In the genomic region with DNA sequence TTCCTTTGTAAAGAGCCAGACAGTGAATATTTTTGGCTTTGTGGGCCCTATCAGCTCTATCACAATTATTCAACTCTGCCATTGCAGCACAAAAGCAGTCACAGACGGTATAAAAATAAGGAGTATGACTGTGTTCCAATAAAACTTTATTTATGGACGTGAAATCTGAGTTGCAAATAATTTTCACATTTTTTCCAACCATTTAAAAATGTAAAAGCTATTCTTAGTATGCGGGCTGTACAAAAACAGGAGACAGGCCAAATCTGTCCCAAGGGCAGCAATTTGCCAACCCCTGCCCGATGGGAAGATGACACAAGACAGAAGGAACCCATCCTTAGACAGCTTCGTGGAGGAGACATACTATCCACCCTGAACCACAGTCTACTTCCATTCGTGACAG, we compare ENCODE assay signal across 17 cellular contexts.
"Had no signal": no experiment of that assay in that cellular context is flagged by ENCODE, and none has a peak within 500 bp of the region (broad histone marks: within the 10 kb centered on the region; RNA-seq: fewer than 3 reads in every experiment).

No MANE protein-coding gene starts in this region.

- H3K4me3 Mint-ChIP-seq: activated naive CD4-positive, alpha-beta T cell treated with anti-CD3 and anti-CD28 coated beads for 36 hours; mesothelial cell of epicardium had no signal

- H3K36me3 Mint-ChIP-seq: mesothelial cell of epicardium had no signal

- H3K27me3 ChIP-seq: cardiac muscle cell, gastroesophageal sphincter, heart right ventricle, pancreas, transverse colon had no signal

- DNase-seq: activated CD4-positive, alpha-beta T cell treated with anti-CD3 and anti-CD28 coated beads for 1 hour; activated CD4-positive, alpha-beta T cell treated with anti-CD3 and anti-CD28 coated beads, Interleukin-2, amount 50 U/mL, for 48 hours; activated naive CD4-positive, alpha-beta T cell treated with anti-CD3 and anti-CD28 coated beads for 36 hours; heart right ventricle; left cardiac atrium; lower lobe of right lung; pancreas; stimulated activated CD4-positive, alpha-beta T cell treated with anti-CD3 and anti-CD28 coated beads, Interleukin-2, amount 100 ng/mL, for 48 hours; stimulated activated naive B cell treated with anti-CD40 and anti-IgM and Interleukin-4, amounts not matched to agents 10 μg/mL and 1 μg/mL and 100 μg/mL, for 72 hours; substantia nigra; SW 1271; T1000; transverse colon had no signal

- H3K27ac Mint-ChIP-seq: activated naive CD4-positive, alpha-beta T cell treated with anti-CD3 and anti-CD28 coated beads for 36 hours; activated T-helper 2 cell treated with anti-CD3 and anti-CD28 coated beads, Interferon-gamma antibody, Interleukin-2, Interleukin-4, amounts not matched to agents 10 μg/mL and 5 μg/mL and 100 μg/mL, durations not matched to agents 14 hours and 24 hours and 36 hours; mesothelial cell of epicardium had no signal

- H3K9me3 Mint-ChIP-seq: activated naive CD4-positive, alpha-beta T cell treated with anti-CD3 and anti-CD28 coated beads for 36 hours; mesothelial cell of epicardium had no signal

- H3K9me3 ChIP-seq: gastroesophageal sphincter, heart right ventricle, lower lobe of right lung, pancreas, transverse colon had no signal

- H3K27me3 Mint-ChIP-seq: stimulated activated naive B cell treated with anti-CD40 and anti-IgM and Interleukin-4, amounts not matched to agents 10 μg/mL and 1 μg/mL and 100 μg/mL, for 72 hours had no signal

- H3K4me3 ChIP-seq: cardiac muscle cell, gastroesophageal sphincter, heart right ventricle, lower lobe of right lung, pancreas, transverse colon had no signal

- H3K36me3 ChIP-seq: cardiac muscle cell, gastroesophageal sphincter, heart right ventricle, lower lobe of right lung, pancreas, transverse colon had no signal

- ATAC-seq: gastroesophageal sphincter; lower lobe of right lung; pancreas; stimulated activated naive B cell treated with anti-CD40 and anti-IgM and Interleukin-4, amounts not matched to agents 10 μg/mL and 1 μg/mL and 100 μg/mL, for 72 hours had no signal

- H3K27ac ChIP-seq: cardiac muscle cell, gastroesophageal sphincter, lower lobe of right lung, transverse colon had no signal
